1 cellular context compared by ENCODE assay signal in the genomic region with DNA sequence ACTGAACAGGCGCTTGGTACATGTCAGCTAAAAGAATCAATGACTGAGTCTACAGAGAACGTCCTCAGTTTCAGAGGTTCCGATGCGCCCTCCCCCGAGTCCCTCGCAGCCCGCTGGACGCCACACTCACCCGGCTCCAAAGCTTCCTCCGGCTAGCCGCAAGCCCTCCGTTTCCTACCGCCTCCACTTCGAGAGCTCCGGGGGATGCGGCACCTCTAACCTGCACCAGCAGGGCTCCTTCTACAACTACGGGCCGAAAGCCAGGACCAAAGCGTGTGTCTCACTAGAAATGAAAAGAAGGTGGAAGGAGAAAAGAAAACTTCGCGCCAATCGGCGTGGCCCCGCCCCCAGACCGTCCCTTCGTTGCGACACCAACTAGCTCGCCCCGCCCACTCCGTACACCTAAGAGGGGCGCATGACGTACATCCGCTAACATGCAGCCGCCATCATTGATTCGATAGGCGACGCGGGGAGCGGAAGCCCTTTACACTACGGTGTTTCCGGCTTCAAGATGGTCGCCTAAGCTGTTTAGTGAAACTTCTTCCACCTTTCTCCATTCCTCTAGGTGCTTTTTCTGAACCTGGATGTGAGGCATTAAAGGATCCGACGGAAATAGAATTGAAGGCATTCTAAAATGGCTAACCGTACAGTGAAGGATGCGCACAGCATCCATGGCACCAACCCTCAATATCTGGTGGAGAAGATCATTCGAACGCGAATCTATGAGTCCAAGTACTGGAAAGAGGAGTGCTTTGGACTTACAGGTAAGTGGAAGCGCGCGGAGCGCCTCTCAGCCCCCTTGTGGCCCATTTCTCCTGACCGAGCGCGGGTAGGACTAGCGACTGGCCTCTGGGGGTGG.
A peak's percentile ranks its signal among the peaks of the same experiment; 100 is the strongest.
TF ChIP-seq lines count a peak whose summit lies in the region.

ORC1 (minus strand) TSS at position 308 of the 859 bp plus-strand sequence. CDS start 2,200 bp downstream, outside the sequence.
A gene with protein sequence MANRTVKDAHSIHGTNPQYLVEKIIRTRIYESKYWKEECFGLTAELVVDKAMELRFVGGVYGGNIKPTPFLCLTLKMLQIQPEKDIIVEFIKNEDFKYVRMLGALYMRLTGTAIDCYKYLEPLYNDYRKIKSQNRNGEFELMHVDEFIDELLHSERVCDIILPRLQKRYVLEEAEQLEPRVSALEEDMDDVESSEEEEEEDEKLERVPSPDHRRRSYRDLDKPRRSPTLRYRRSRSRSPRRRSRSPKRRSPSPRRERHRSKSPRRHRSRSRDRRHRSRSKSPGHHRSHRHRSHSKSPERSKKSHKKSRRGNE (plus strand): TSS at position 487 of the 859 bp plus-strand sequence. CDS start 148 bp downstream, at position 635.

TF ChIP-seq in K562, 482 proteins besides CTCF, POLR2A, EP300 and RAD21 (continued from another document and continues in another):
- TF ChIP-seq, protein P1, sequence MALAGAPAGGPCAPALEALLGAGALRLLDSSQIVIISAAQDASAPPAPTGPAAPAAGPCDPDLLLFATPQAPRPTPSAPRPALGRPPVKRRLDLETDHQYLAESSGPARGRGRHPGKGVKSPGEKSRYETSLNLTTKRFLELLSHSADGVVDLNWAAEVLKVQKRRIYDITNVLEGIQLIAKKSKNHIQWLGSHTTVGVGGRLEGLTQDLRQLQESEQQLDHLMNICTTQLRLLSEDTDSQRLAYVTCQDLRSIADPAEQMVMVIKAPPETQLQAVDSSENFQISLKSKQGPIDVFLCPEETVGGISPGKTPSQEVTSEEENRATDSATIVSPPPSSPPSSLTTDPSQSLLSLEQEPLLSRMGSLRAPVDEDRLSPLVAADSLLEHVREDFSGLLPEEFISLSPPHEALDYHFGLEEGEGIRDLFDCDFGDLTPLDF (CRISPR knock-in tag; IDR thresholded peaks at IDR 0.05), result peak; percentile 85
- no peak for TF ChIP-seq PTBP1 (IDR thresholded peaks at IDR 0.05; ENCODE audit: low read depth, low read length)
- peak; percentile 72; the same call in 1 of the 2 replicates for TF ChIP-seq FOXK1 (CRISPR knock-in tag; IDR thresholded peaks at IDR 0.05; ENCODE audit: borderline replicate concordance)
- TF ChIP-seq KAT8 (IDR thresholded peaks at IDR 0.05; ENCODE audit: low read depth), result peak; percentile 89; the same call in 1 of the 2 replicates
- 0 out of 2 replicates have a peak, but pooled peaks have one; percentile 29 for TF ChIP-seq JUN (IDR thresholded peaks at IDR 0.05; ENCODE audit: borderline replicate concordance, low read depth, low read length)
- TF ChIP-seq JUN (CRISPR knock-in tag; IDR thresholded peaks at IDR 0.05; ENCODE audit: borderline replicate concordance), result peak; percentile 86; the same call in 1 of the 2 replicates
- TF ChIP-seq CBX3 (IDR thresholded peaks at IDR 0.05; ENCODE audit: borderline replicate concordance in 1 of 2, low read length in 2 of 2), result peak in 1 of 2 experiments; percentile 85; a peak in 1 of 3 replicates
- no peak for TF ChIP-seq POLR3G (IDR thresholded peaks at IDR 0.05; ENCODE audit: extremely low read depth, insufficient read length, insufficient replicate concordance)
- TF ChIP-seq, protein P2, sequence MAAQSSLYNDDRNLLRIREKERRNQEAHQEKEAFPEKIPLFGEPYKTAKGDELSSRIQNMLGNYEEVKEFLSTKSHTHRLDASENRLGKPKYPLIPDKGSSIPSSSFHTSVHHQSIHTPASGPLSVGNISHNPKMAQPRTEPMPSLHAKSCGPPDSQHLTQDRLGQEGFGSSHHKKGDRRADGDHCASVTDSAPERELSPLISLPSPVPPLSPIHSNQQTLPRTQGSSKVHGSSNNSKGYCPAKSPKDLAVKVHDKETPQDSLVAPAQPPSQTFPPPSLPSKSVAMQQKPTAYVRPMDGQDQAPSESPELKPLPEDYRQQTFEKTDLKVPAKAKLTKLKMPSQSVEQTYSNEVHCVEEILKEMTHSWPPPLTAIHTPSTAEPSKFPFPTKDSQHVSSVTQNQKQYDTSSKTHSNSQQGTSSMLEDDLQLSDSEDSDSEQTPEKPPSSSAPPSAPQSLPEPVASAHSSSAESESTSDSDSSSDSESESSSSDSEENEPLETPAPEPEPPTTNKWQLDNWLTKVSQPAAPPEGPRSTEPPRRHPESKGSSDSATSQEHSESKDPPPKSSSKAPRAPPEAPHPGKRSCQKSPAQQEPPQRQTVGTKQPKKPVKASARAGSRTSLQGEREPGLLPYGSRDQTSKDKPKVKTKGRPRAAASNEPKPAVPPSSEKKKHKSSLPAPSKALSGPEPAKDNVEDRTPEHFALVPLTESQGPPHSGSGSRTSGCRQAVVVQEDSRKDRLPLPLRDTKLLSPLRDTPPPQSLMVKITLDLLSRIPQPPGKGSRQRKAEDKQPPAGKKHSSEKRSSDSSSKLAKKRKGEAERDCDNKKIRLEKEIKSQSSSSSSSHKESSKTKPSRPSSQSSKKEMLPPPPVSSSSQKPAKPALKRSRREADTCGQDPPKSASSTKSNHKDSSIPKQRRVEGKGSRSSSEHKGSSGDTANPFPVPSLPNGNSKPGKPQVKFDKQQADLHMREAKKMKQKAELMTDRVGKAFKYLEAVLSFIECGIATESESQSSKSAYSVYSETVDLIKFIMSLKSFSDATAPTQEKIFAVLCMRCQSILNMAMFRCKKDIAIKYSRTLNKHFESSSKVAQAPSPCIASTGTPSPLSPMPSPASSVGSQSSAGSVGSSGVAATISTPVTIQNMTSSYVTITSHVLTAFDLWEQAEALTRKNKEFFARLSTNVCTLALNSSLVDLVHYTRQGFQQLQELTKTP (IDR thresholded peaks at IDR 0.05; ENCODE audit: low read depth in 1 of 2, partially characterized antibody in 2 of 2), result peak; percentile 58 to 79
- TF ChIP-seq, protein P3, sequence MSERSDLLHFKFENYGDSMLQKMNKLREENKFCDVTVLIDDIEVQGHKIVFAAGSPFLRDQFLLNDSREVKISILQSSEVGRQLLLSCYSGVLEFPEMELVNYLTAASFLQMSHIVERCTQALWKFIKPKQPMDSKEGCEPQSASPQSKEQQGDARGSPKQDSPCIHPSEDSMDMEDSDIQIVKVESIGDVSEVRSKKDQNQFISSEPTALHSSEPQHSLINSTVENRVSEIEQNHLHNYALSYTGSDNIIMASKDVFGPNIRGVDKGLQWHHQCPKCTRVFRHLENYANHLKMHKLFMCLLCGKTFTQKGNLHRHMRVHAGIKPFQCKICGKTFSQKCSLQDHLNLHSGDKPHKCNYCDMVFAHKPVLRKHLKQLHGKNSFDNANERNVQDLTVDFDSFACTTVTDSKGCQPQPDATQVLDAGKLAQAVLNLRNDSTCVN (CRISPR knock-in tag; IDR thresholded peaks at IDR 0.05), result no peak
- TF ChIP-seq DIDO1 (tag; IDR thresholded peaks at IDR 0.05; ENCODE audit: low read depth), result peak; percentile 75; the same call in 1 of the 2 replicates
- TF ChIP-seq ATF7 (IDR thresholded peaks at IDR 0.05), result peak; percentile 91
- TF ChIP-seq RFX1 (IDR thresholded peaks at IDR 0.05), result no peak
- peak; percentile 74; the same call in 1 of the 2 replicates for TF ChIP-seq MYC (IDR thresholded peaks at IDR 0.05; ENCODE audit: low read depth, low read length)
- TF ChIP-seq MYC (CRISPR knock-in tag; IDR thresholded peaks at IDR 0.05; ENCODE audit: borderline replicate concordance, low read depth), result no peak; the same call in none of the 2 replicates
- TF ChIP-seq, protein P4, sequence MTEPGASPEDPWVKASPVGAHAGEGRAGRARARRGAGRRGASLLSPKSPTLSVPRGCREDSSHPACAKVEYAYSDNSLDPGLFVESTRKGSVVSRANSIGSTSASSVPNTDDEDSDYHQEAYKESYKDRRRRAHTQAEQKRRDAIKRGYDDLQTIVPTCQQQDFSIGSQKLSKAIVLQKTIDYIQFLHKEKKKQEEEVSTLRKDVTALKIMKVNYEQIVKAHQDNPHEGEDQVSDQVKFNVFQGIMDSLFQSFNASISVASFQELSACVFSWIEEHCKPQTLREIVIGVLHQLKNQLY (CRISPR knock-in tag; conservative IDR thresholded peaks at IDR 0.05), result 0 out of 4 replicates have a peak, but pooled peaks of 1 of the 2 experiments have one; percentile 28
- TF ChIP-seq, protein P5, sequence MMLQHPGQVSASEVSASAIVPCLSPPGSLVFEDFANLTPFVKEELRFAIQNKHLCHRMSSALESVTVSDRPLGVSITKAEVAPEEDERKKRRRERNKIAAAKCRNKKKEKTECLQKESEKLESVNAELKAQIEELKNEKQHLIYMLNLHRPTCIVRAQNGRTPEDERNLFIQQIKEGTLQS (IDR thresholded peaks at IDR 0.05), result peak; percentile 88
- TF ChIP-seq, protein P5 (CRISPR knock-in tag; conservative IDR thresholded peaks at IDR 0.05), result peak; percentile 89
- TF ChIP-seq ZC3H8 (IDR thresholded peaks at IDR 0.05), result 0 out of 2 replicates have a peak, but pooled peaks have one; percentile 41
- TF ChIP-seq TBL1XR1 (IDR thresholded peaks at IDR 0.05; ENCODE audit: low read length in 2 of 2), result 0 out of 4 replicates have a peak, but pooled peaks of 1 of the 2 experiments have one; percentile 61
- TF ChIP-seq ZNF311 (CRISPR knock-in tag; IDR thresholded peaks at IDR 0.05), result no peak
- TF ChIP-seq, protein P6, sequence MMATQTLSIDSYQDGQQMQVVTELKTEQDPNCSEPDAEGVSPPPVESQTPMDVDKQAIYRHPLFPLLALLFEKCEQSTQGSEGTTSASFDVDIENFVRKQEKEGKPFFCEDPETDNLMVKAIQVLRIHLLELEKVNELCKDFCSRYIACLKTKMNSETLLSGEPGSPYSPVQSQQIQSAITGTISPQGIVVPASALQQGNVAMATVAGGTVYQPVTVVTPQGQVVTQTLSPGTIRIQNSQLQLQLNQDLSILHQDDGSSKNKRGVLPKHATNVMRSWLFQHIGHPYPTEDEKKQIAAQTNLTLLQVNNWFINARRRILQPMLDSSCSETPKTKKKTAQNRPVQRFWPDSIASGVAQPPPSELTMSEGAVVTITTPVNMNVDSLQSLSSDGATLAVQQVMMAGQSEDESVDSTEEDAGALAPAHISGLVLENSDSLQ (IDR thresholded peaks at IDR 0.05), result peak; percentile 60
- TF ChIP-seq KLF13 (tag; IDR thresholded peaks at IDR 0.05; ENCODE audit: borderline replicate concordance, low read depth), result peak; percentile 24; the same call in 1 of the 2 replicates
- TF ChIP-seq ZNF224 (CRISPR knock-in tag; IDR thresholded peaks at IDR 0.05), result no peak
- 0 out of 2 replicates have a peak, but pooled peaks have one; percentile 39 for TF ChIP-seq RNF2 (IDR thresholded peaks at IDR 0.05)
- TF ChIP-seq, protein P7, sequence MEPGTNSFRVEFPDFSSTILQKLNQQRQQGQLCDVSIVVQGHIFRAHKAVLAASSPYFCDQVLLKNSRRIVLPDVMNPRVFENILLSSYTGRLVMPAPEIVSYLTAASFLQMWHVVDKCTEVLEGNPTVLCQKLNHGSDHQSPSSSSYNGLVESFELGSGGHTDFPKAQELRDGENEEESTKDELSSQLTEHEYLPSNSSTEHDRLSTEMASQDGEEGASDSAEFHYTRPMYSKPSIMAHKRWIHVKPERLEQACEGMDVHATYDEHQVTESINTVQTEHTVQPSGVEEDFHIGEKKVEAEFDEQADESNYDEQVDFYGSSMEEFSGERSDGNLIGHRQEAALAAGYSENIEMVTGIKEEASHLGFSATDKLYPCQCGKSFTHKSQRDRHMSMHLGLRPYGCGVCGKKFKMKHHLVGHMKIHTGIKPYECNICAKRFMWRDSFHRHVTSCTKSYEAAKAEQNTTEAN (CRISPR knock-in tag; IDR thresholded peaks at IDR 0.05), result no peak
- peak; percentile 44 for TF ChIP-seq SMARCA4 (IDR thresholded peaks at IDR 0.05)
- peak; percentile 29; the same call in 1 of the 2 replicates for TF ChIP-seq MEF2D (tag; conservative IDR thresholded peaks at IDR 0.05; ENCODE audit: low read depth)
- TF ChIP-seq ILF3 (IDR thresholded peaks at IDR 0.05; ENCODE audit: borderline replicate concordance), result no peak; the same call in 1 of the 2 replicates
- TF ChIP-seq CBX1 (IDR thresholded peaks at IDR 0.05; ENCODE audit: low read depth), result 0 out of 2 replicates have a peak, but pooled peaks have one; percentile 15
- TF ChIP-seq, protein P8, sequence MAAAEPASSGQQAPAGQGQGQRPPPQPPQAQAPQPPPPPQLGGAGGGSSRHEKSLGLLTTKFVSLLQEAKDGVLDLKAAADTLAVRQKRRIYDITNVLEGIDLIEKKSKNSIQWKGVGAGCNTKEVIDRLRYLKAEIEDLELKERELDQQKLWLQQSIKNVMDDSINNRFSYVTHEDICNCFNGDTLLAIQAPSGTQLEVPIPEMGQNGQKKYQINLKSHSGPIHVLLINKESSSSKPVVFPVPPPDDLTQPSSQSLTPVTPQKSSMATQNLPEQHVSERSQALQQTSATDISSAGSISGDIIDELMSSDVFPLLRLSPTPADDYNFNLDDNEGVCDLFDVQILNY (CRISPR knock-in tag; IDR thresholded peaks at IDR 0.05), result peak; percentile 42; the same call in 1 of the 2 replicates
- TF ChIP-seq ESRRA (IDR thresholded peaks at IDR 0.05; ENCODE audit: borderline replicate concordance, low read depth), result peak; percentile 23; the same call in 1 of the 2 replicates
- peak; percentile 41 to 85; a peak in 1 of 4 replicates for TF ChIP-seq ARNT (IDR thresholded peaks at IDR 0.05)
- peak; percentile 63 for TF ChIP-seq GTF2B (IDR thresholded peaks at IDR 0.05; ENCODE audit: extremely low read depth, insufficient read length)
- TF ChIP-seq ZNF134 (CRISPR knock-in tag; conservative IDR thresholded peaks at IDR 0.05), result no peak
- peak; percentile 29; the same call in 1 of the 2 replicates for TF ChIP-seq NR2C2 (CRISPR knock-in tag; IDR thresholded peaks at IDR 0.05)
- no peak; the same call in 1 of the 2 replicates for TF ChIP-seq NR2C2 (tag; IDR thresholded peaks at IDR 0.05)
- no peak for TF ChIP-seq MED1 (CRISPR knock-in tag; IDR thresholded peaks at IDR 0.05; ENCODE audit: borderline replicate concordance)
- TF ChIP-seq SP1 (CRISPR knock-in tag; IDR thresholded peaks at IDR 0.05), result peak; percentile 99
- TF ChIP-seq ETV6 (IDR thresholded peaks at IDR 0.05; ENCODE audit: borderline replicate concordance in 1 of 2, low read depth in 2 of 2, low read length in 1 of 2), result 0 out of 4 replicates have a peak, but pooled peaks of 1 of the 2 experiments have one; percentile 41
- TF ChIP-seq ETV6 (CRISPR knock-in tag; IDR thresholded peaks at IDR 0.05; ENCODE audit: borderline replicate concordance), result no peak
- TF ChIP-seq TCF3 (CRISPR knock-in tag; IDR thresholded peaks at IDR 0.05), result peak; percentile 34
- TF ChIP-seq KDM5B (IDR thresholded peaks at IDR 0.05; ENCODE audit: insufficient replicate concordance, low read depth, low read length), result peak; percentile 84
- TF ChIP-seq E2F4 (CRISPR knock-in tag; IDR thresholded peaks at IDR 0.05; ENCODE audit: low read depth), result peak; percentile 83; the same call in 1 of the 2 replicates
